Comparison of ENCODE assay signal across 33 cellular contexts in genomic region chr2:51219468-51219867, GRCh38.
DNase-seq lines count a peak whose midpoint lies in the region; ATAC-seq, FAIRE-seq and TF ChIP-seq lines count a peak whose summit lies in the region.
"Had no signal": no experiment of that assay in that cellular context is flagged by ENCODE, and none has a peak within 500 bp of the region (broad histone marks: within the 10 kb centered on the region; RNA-seq: fewer than 3 reads in every experiment).

No MANE protein-coding gene starts in this region.

- H3K36me3 ChIP-seq in mammary epithelial cell (ENCODE audit: insufficient read depth, low read length), result no peaks in the 10 kb centered on the region
- no peaks in the 10 kb centered on the region for H3K36me3 ChIP-seq in astrocyte (ENCODE audit: insufficient read depth, low read length)
- H3K36me3 ChIP-seq: BE2C, heart left ventricle, thyroid gland had no signal

- ATAC-seq in activated naive CD4-positive, alpha-beta T cell treated with anti-CD3 and anti-CD28 coated beads, Interleukin-2, amount 50 U/mL, for 72 hours, result no peak
- ATAC-seq: activated CD8-positive, alpha-beta memory T cell treated with anti-CD3 and anti-CD28 coated beads, Interleukin-2, amount 10 ng/mL, durations not matched to agents 7 days and 5 days; activated T-cell treated with anti-CD3 and anti-CD28 coated beads, Interleukin-2, amount 50 U/mL, for 72 hours; heart left ventricle; left cardiac atrium had no signal

- H3K4me3 ChIP-seq in mammary epithelial cell (replicated peaks in 1 of 3; ENCODE audit: insufficient read depth in 1 of 3, low read depth in 2 of 3, low read length in 3 of 3) (no peak overlapping the region), astrocyte (ENCODE audit: insufficient read depth, low read depth, low read length) (no peak overlapping the region)
- H3K4me3 ChIP-seq: heart left ventricle, thyroid gland had no signal

- H3K27ac ChIP-seq in mammary epithelial cell (ENCODE audit: insufficient read depth, low read depth, low read length) (no peak overlapping the region), astrocyte (ENCODE audit: low read depth, low read length) (peak overlapping the region; percentile 56)
- H3K27ac ChIP-seq: heart left ventricle, thyroid gland, VCaP had no signal

- H3K9me3 ChIP-seq in mammary epithelial cell (replicated peaks; ENCODE audit: insufficient read depth, low read length) (peaks cover 2% of the 10 kb centered on the region), astrocyte (ENCODE audit: insufficient read depth, low read depth, low read length) (no peaks in the 10 kb centered on the region)
- H3K9me3 ChIP-seq: BE2C, thyroid gland had no signal

- peaks cover 6% of the 10 kb centered on the region for H3K4me1 Mint-ChIP-seq in MCF 10A (ENCODE audit: insufficient read depth, unreplicated experiment)
- peaks cover 4% of the 10 kb centered on the region for H3K4me1 Mint-ChIP-seq in astrocyte (ENCODE audit: low read depth, unreplicated experiment)
- H3K4me1 Mint-ChIP-seq in mesothelial cell of epicardium, result peaks cover 17% of the 10 kb centered on the region
- H3K4me1 Mint-ChIP-seq in progenitor cell of endocrine pancreas (ENCODE audit: low read depth), result no peaks in the 10 kb centered on the region
- H3K4me1 Mint-ChIP-seq: activated CD4-positive, alpha-beta T cell treated with anti-CD3 and anti-CD28 coated beads, Interleukin-2, amount 10 ng/mL, durations not matched to agents 7 days and 5 days; activated CD8-positive, alpha-beta memory T cell treated with anti-CD3 and anti-CD28 coated beads, Interleukin-2, amount 10 ng/mL, durations not matched to agents 7 days and 5 days; IgD-negative memory B cell had no signal

- H3K4me2 ChIP-seq in mammary epithelial cell (ENCODE audit: insufficient read depth, low read depth, low read length) (no peak overlapping the region), astrocyte (ENCODE audit: low read length) (peak overlapping the region; percentile 26)

- no peaks in the 10 kb centered on the region for H3K27me3 Mint-ChIP-seq in MCF 10A (ENCODE audit: insufficient read depth, unreplicated experiment)
- no peaks in the 10 kb centered on the region for H3K27me3 Mint-ChIP-seq in astrocyte (ENCODE audit: low read depth, unreplicated experiment)
- H3K27me3 Mint-ChIP-seq in mesothelial cell of epicardium (ENCODE audit: low read depth), result no peaks in the 10 kb centered on the region
- no peaks in the 10 kb centered on the region for H3K27me3 Mint-ChIP-seq in progenitor cell of endocrine pancreas
- H3K27me3 Mint-ChIP-seq: activated CD4-positive, alpha-beta T cell treated with anti-CD3 and anti-CD28 coated beads, Interleukin-2, amount 10 ng/mL, durations not matched to agents 7 days and 5 days; activated CD8-positive, alpha-beta memory T cell treated with anti-CD3 and anti-CD28 coated beads, Interleukin-2, amount 10 ng/mL, durations not matched to agents 7 days and 5 days; IgD-negative memory B cell had no signal

- in situ Hi-C loops in mammary epithelial cell (cut with MboI; ENCODE audit: low sequenced_read_pairs in 2 of 2), result no loop called here
- in situ Hi-C loops in GM13977 (cut with MboI; ENCODE audit: low pct_unique_long_range_greater_than_20kb, low sequenced_read_pairs, unreplicated experiment), result no loop called here

- POLR2A ChIA-PET in MCF 10A (lab: Yijun Ruan, JAX), result no interaction called here

- CTCF ChIA-PET in MCF 10A (lab: Yijun Ruan, JAX), result interaction anchor here (0.8 kb wide), 1 partner anchor 72 kb away, joined by 3 read pairs; no protein-coding TSS in a partner anchor
- CTCF ChIA-PET in mammary epithelial cell (lab: Charles Lee; ENCODE audit: low non-redundant PET), result no interaction called here

- no peaks in the 10 kb centered on the region for H3K4me1 ChIP-seq in mammary epithelial cell (ENCODE audit: insufficient read depth, low read length)
- H3K4me1 ChIP-seq in astrocyte (ENCODE audit: insufficient read depth, low read length), result peaks cover 7% of the 10 kb centered on the region
- H3K4me1 ChIP-seq: BE2C, heart left ventricle, thyroid gland had no signal

- H3K79me2 ChIP-seq in mammary epithelial cell (ENCODE audit: insufficient read depth, low read length), result no peaks in the 10 kb centered on the region
- H3K79me2 ChIP-seq in astrocyte (ENCODE audit: insufficient read depth, low read length), result no peaks in the 10 kb centered on the region

- no peak for FAIRE-seq in astrocyte (lab: Jason Lieb, UNC)
- FAIRE-seq: endothelial cell of umbilical vein, G401.6, GM18507, H54 had no signal

- H2AFZ ChIP-seq in mammary epithelial cell (ENCODE audit: low read depth, low read length), result no peak overlapping the region
- H2AFZ ChIP-seq in astrocyte (ENCODE audit: low read depth, low read length), result peak overlapping the region; percentile 18

- no peaks in the 10 kb centered on the region for H3K9me3 Mint-ChIP-seq in MCF 10A (ENCODE audit: unreplicated experiment)
- H3K9me3 Mint-ChIP-seq in astrocyte (ENCODE audit: unreplicated experiment), result no peaks in the 10 kb centered on the region
- H3K9me3 Mint-ChIP-seq in mesothelial cell of epicardium, result peaks cover 5% of the 10 kb centered on the region
- no peaks in the 10 kb centered on the region for H3K9me3 Mint-ChIP-seq in progenitor cell of endocrine pancreas (ENCODE audit: low read depth)
- peaks cover 3 to 10% of the 10 kb centered on the region in 2 donors for H3K9me3 Mint-ChIP-seq in activated naive CD4-positive, alpha-beta T cell treated with anti-CD3 and anti-CD28 coated beads, Interleukin-2, amount 50 U/mL, for 72 hours

- H3K27ac Mint-ChIP-seq in MCF 10A (ENCODE audit: low read depth, unreplicated experiment) (no peak overlapping the region), astrocyte (ENCODE audit: unreplicated experiment) (no peak overlapping the region), mesothelial cell of epicardium (peak overlapping the region; percentile 64), progenitor cell of endocrine pancreas (no peak overlapping the region)
- H3K27ac Mint-ChIP-seq in activated naive CD4-positive, alpha-beta T cell treated with anti-CD3 and anti-CD28 coated beads, Interleukin-2, amount 50 U/mL, for 72 hours, result no peak overlapping the region
- H3K27ac Mint-ChIP-seq: activated CD4-positive, alpha-beta T cell treated with anti-CD3 and anti-CD28 coated beads, Interleukin-2, amount 10 ng/mL, durations not matched to agents 7 days and 5 days; activated CD8-positive, alpha-beta memory T cell treated with anti-CD3 and anti-CD28 coated beads, Interleukin-2, amount 10 ng/mL, durations not matched to agents 7 days and 5 days; activated T-cell treated with anti-CD3 and anti-CD28 coated beads, Interleukin-2, amount 50 U/mL, for 72 hours; IgD-negative memory B cell had no signal

- H3K27me3 ChIP-seq in mammary epithelial cell (ENCODE audit: insufficient read depth, low read length), result no peaks in the 10 kb centered on the region
- no peaks in the 10 kb centered on the region for H3K27me3 ChIP-seq in astrocyte (ENCODE audit: insufficient read depth, low read length)
- H3K27me3 ChIP-seq: BE2C, heart left ventricle, thyroid gland had no signal

- 4% methylated on average over 4 of the region's 4 CpGs for WGBS in mammary epithelial cell (ENCODE audit: low coverage, missing lambda C conversion rate)

- H3K9ac ChIP-seq in mammary epithelial cell (ENCODE audit: insufficient read depth, low read length) (no peak overlapping the region), astrocyte (ENCODE audit: low read length) (no peak overlapping the region)

- H3K4me3 Mint-ChIP-seq in MCF 10A (ENCODE audit: unreplicated experiment), result no peak overlapping the region
- H3K4me3 Mint-ChIP-seq in astrocyte (ENCODE audit: unreplicated experiment), result no peak overlapping the region
- H3K4me3 Mint-ChIP-seq in mesothelial cell of epicardium, result no peak overlapping the region
- no peak overlapping the region for H3K4me3 Mint-ChIP-seq in progenitor cell of endocrine pancreas (ENCODE audit: low read depth)
- H3K4me3 Mint-ChIP-seq: activated CD4-positive, alpha-beta T cell treated with anti-CD3 and anti-CD28 coated beads, Interleukin-2, amount 10 ng/mL, durations not matched to agents 7 days and 5 days; activated CD8-positive, alpha-beta memory T cell treated with anti-CD3 and anti-CD28 coated beads, Interleukin-2, amount 10 ng/mL, durations not matched to agents 7 days and 5 days; activated T-cell treated with anti-CD3 and anti-CD28 coated beads, Interleukin-2, amount 50 U/mL, for 72 hours; IgD-negative memory B cell had no signal

- dilution Hi-C loops in mammary epithelial cell (cut with HindIII; ENCODE audit: low sequenced_read_pairs), result no loop called here

- BruUV-seq in MCF 10A (replicated peaks; lab: Mats Ljungman, UMichigan) (no TSS peak), mammary epithelial cell (replicated peaks; lab: Mats Ljungman, UMichigan) (no TSS peak)

- peak; percentile 14 for DNase-seq in MCF 10A (ENCODE audit: unreplicated experiment)
- no peak for DNase-seq in mammary epithelial cell
- DNase-seq in astrocyte (ENCODE audit: low read depth), result peak; percentile 86
- no peak for DNase-seq in mesothelial cell of epicardium (ENCODE audit: low spot score in 2 of 2, unreplicated experiment in 2 of 2)
- no peak for DNase-seq in glomerular visceral epithelial cell (ENCODE audit: extremely low spot score)
- no peak for DNase-seq in progenitor cell of endocrine pancreas (ENCODE audit: low spot score, unreplicated experiment)
- DNase-seq in GM13977 (ENCODE audit: low spot score), result no peak
- no peak for DNase-seq in activated naive CD4-positive, alpha-beta T cell treated with anti-CD3 and anti-CD28 coated beads, Interleukin-2, amount 50 U/mL, for 72 hours (ENCODE audit: low spot score in 2 of 2)
- DNase-seq: 8988T; activated CD4-positive, alpha-beta T cell treated with anti-CD3 and anti-CD28 coated beads, Interleukin-2, amount 10 ng/mL, durations not matched to agents 7 days and 5 days; activated CD8-positive, alpha-beta memory T cell treated with anti-CD3 and anti-CD28 coated beads, Interleukin-2, amount 10 ng/mL, durations not matched to agents 7 days and 5 days; activated naive CD4-positive, alpha-beta T cell treated with Interleukin-2 at 50 U/mL for 16 hours; activated T-cell treated with anti-CD3 and anti-CD28 coated beads, Interleukin-2, amount 50 U/mL, for 72 hours; BE2C; cerebellar nuclear complex; DMS53; heart left ventricle; left cardiac atrium; NCI-H2029 treated with DMSO at 0.1 percent for 48 hours; NCI-H446; OCI-M1; retina; Right ventricle myocardium superior; stimulated activated CD4-positive, alpha-beta T cell treated with anti-CD3 and anti-CD28 coated beads, Interleukin-12 subunit alpha, Interleukin-12 subunit beta, amount 100 ng/mL, for 4 hours; stimulated activated CD4-positive, alpha-beta T cell treated with anti-CD3 and anti-CD28 coated beads, Interleukin-4, amount 100 ng/mL, for 24 hours; stimulated activated naive CD4-positive, alpha-beta T cell treated with Interleukin-2 at 50 U/mL for 16 hours; thyroid gland had no signal

- intact Hi-C loops in MCF 10A (cut with micrococcal nuclease), result no loop called here
- intact Hi-C loops in mammary epithelial cell (cut with micrococcal nuclease), result no loop called here

- no peaks in the 10 kb centered on the region for H3K36me3 Mint-ChIP-seq in MCF 10A (ENCODE audit: insufficient read depth, unreplicated experiment)
- no peaks in the 10 kb centered on the region for H3K36me3 Mint-ChIP-seq in astrocyte (ENCODE audit: low read depth, unreplicated experiment)
- no peaks in the 10 kb centered on the region for H3K36me3 Mint-ChIP-seq in mesothelial cell of epicardium
- no peaks in the 10 kb centered on the region for H3K36me3 Mint-ChIP-seq in progenitor cell of endocrine pancreas (ENCODE audit: insufficient read depth)
- H3K36me3 Mint-ChIP-seq in activated naive CD4-positive, alpha-beta T cell treated with anti-CD3 and anti-CD28 coated beads, Interleukin-2, amount 50 U/mL, for 72 hours, result no peaks in the 10 kb centered on the region
- H3K36me3 Mint-ChIP-seq: activated CD8-positive, alpha-beta memory T cell treated with anti-CD3 and anti-CD28 coated beads, Interleukin-2, amount 10 ng/mL, durations not matched to agents 7 days and 5 days; IgD-negative memory B cell had no signal

- TF ChIP-seq CTCF in MCF 10A (IDR thresholded peaks at IDR 0.05; ENCODE audit: unreplicated experiment), result no peak
- TF ChIP-seq CTCF in mammary epithelial cell (conservative IDR thresholded peaks at IDR 0.05 in 1 of 2, IDR thresholded peaks at IDR 0.05 in 1 of 2; ENCODE audit: extremely low read depth in 1 of 2, insufficient read depth in 1 of 2, low read depth in 1 of 2, low read length in 2 of 2), result no peak
- TF ChIP-seq CTCF in astrocyte (IDR thresholded peaks at IDR 0.05; ENCODE audit: insufficient read depth, low read depth, low read length), result no peak
- TF ChIP-seq CTCF in mesothelial cell of epicardium (IDR thresholded peaks at IDR 0.05; ENCODE audit: unreplicated experiment), result no peak
- no peak for TF ChIP-seq CTCF in progenitor cell of endocrine pancreas (IDR thresholded peaks at IDR 0.05; ENCODE audit: unreplicated experiment)
- no peak for TF ChIP-seq CTCF in GM13977 (IDR thresholded peaks at IDR 0.05; ENCODE audit: extremely low read depth, insufficient read depth, missing control alignments)

- H4K20me1 ChIP-seq in mammary epithelial cell (ENCODE audit: insufficient read depth, low read length), result no peaks in the 10 kb centered on the region
- H4K20me1 ChIP-seq in astrocyte (ENCODE audit: insufficient read depth, low read length), result no peaks in the 10 kb centered on the region

Comparison
In these comparisons a context has a peak if more than half of its experiments do, and no peak if none do; other contexts are left out.
1. DNase-seq: peak in MCF 10A (single experiment) and astrocyte (single experiment); none in mammary epithelial cell (single experiment), mesothelial cell of epicardium (0 of 2), glomerular visceral epithelial cell (single experiment), progenitor cell of endocrine pancreas (single experiment), GM13977 (single experiment) and activated naive CD4-positive, alpha-beta T cell treated with anti-CD3 and anti-CD28 coated beads, Interleukin-2, amount 50 U/mL, for 72 hours (0 of 2).